In genomic region chr22:29703595-29704195, GRCh38 we compare ENCODE assay signal across 24 cellular contexts. TPM values are rescaled to one million over a fixed set of nuclear protein-coding genes. Genes with fewer than 3 reads are reported as not detected.
DNase-seq lines count a peak whose midpoint lies in the region; ATAC-seq and TF ChIP-seq lines count a peak whose summit lies in the region.
"Had no signal": no experiment of that assay in that cellular context is flagged by ENCODE, and none has a peak within 500 bp of the region (broad histone marks: within the 10 kb centered on the region; RNA-seq: fewer than 3 reads in every experiment).

No MANE protein-coding gene starts in this region.

- BruUV-seq in Caco-2 (replicated peaks; lab: Mats Ljungman, UMichigan) = no TSS peak

- H3K4me2 ChIP-seq in BLaER1 = peak overlapping the region; percentile 97
- no peak overlapping the region for H3K4me2 ChIP-seq in osteoblast (ENCODE audit: insufficient read depth, low read length)
- H3K4me2 ChIP-seq: KMS-11 had no signal

- H2AFZ ChIP-seq in osteoblast (ENCODE audit: low read length) = no peak overlapping the region

- no peaks in the 10 kb centered on the region for H3K36me3 Mint-ChIP-seq in Caco-2 (ENCODE audit: insufficient read depth, unreplicated experiment)
- no peaks in the 10 kb centered on the region for H3K36me3 Mint-ChIP-seq in activated CD4-positive, alpha-beta T cell treated with anti-CD3 and anti-CD28 coated beads, Interleukin-2, amount 10 ng/mL, durations not matched to agents 7 days and 5 days (ENCODE audit: low read depth)
- H3K36me3 Mint-ChIP-seq: CD14-positive monocyte had no signal

- POLR2A ChIA-PET in Caco-2 (lab: Charles Lee) = no interaction called here
- POLR2A ChIA-PET in activated CD4-positive, alpha-beta T cell treated with anti-CD3 and anti-CD28 coated beads, Interleukin-2, amount 10 ng/mL, durations not matched to agents 7 days and 5 days (lab: Charles Lee) = no interaction called here

- H4K20me1 ChIP-seq in BLaER1 (no peaks in the 10 kb centered on the region), osteoblast (ENCODE audit: insufficient read depth, low read length) (peaks cover 9% of the 10 kb centered on the region)

- TF ChIP-seq CTCF in osteoblast (IDR thresholded peaks at IDR 0.05; ENCODE audit: extremely low read depth, low read depth, low read length) = no peak
- TF ChIP-seq CTCF in Caco-2 (IDR thresholded peaks at IDR 0.05; ENCODE audit: insufficient read depth in 1 of 2, low read depth in 1 of 2, low read length in 1 of 2, severe bottlenecking in 1 of 2, unreplicated experiment in 1 of 2) = no peak

- no peaks in the 10 kb centered on the region for H3K36me3 ChIP-seq in BLaER1
- H3K36me3 ChIP-seq in HUES64 (ENCODE audit: insufficient read depth, low read length) = no peaks in the 10 kb centered on the region
- no peaks in the 10 kb centered on the region for H3K36me3 ChIP-seq in ectodermal cell (ENCODE audit: control insufficient read depth, insufficient read depth, low read length)
- H3K36me3 ChIP-seq in osteoblast (ENCODE audit: insufficient read depth, low read length) = no peaks in the 10 kb centered on the region
- H3K36me3 ChIP-seq in Caco-2 (ENCODE audit: control insufficient read depth, insufficient read depth, low read length) = no peaks in the 10 kb centered on the region
- H3K36me3 ChIP-seq: cardiac muscle cell, prostate gland, vagina had no signal

- ATAC-seq in HG03045 (IDR thresholded peaks at IDR 0.05; ENCODE audit: unreplicated experiment) = no peak

- H3K27ac Mint-ChIP-seq in Caco-2 (ENCODE audit: unreplicated experiment) = no peak overlapping the region
- no peak overlapping the region for H3K27ac Mint-ChIP-seq in activated CD4-positive, alpha-beta T cell treated with anti-CD3 and anti-CD28 coated beads, Interleukin-2, amount 10 ng/mL, durations not matched to agents 7 days and 5 days
- H3K27ac Mint-ChIP-seq: activated CD4-positive, alpha-beta T cell treated with anti-CD3 and anti-CD28 coated beads, Interleukin-2, amount 10 ng/mL, durations not matched to agents 24 days and 14 days; activated T-helper 1 cell treated with anti-CD3 and anti-CD28 coated beads, Interleukin-12 subunit alpha, Interleukin-12 subunit beta, Interleukin-2, Interleukin-4 antibody, amounts not matched to agents 30 ng/mL and 10 ng/mL and 1 ng/mL, durations not matched to agents 14 hours and 24 hours and 36 hours; CD14-positive monocyte had no signal

- CTCF ChIA-PET in Caco-2 (lab: Charles Lee) = interaction anchor here (0.5 kb wide), 1 partner anchor 8 kb away, joined by 3 read pairs; no protein-coding TSS in a partner anchor
- CTCF ChIA-PET in activated CD4-positive, alpha-beta T cell treated with anti-CD3 and anti-CD28 coated beads, Interleukin-2, amount 10 ng/mL, durations not matched to agents 7 days and 5 days (lab: Charles Lee) = no interaction called here

- no peaks in the 10 kb centered on the region for H3K4me1 Mint-ChIP-seq in Caco-2 (ENCODE audit: low read depth, unreplicated experiment)
- H3K4me1 Mint-ChIP-seq in activated CD4-positive, alpha-beta T cell treated with anti-CD3 and anti-CD28 coated beads, Interleukin-2, amount 10 ng/mL, durations not matched to agents 7 days and 5 days = peaks cover 18% of the 10 kb centered on the region

- peak; percentile 47 for DNase-seq in osteoblast (ENCODE audit: insufficient read length, low spot score, missing footprints)
- no peak for DNase-seq in COLO668 (lab: John Stamatoyannopoulos, UW; ENCODE audit: unreplicated experiment)
- no peak for DNase-seq in Caco-2
- DNase-seq in activated CD4-positive, alpha-beta T cell treated with anti-CD3 and anti-CD28 coated beads, Interleukin-2, amount 10 ng/mL, durations not matched to agents 7 days and 5 days = no peak
- DNase-seq: activated CD4-positive, alpha-beta T cell treated with anti-CD3 and anti-CD28 coated beads, Interleukin-2, amount 10 ng/mL, durations not matched to agents 24 days and 14 days; activated naive CD4-positive, alpha-beta T cell treated with anti-CD3 and anti-CD28 coated beads, Interleukin-2, amount 50 U/mL, for 16 hours; mammary epithelial cell; NCI-H510A; NK-92 treated with Interleukin-12 subunit alpha and Interleukin-12 subunit beta, amount 100 ng/mL, for 24 hours; T-helper 2 cell had no signal

- no peaks in the 10 kb centered on the region for H3K27me3 ChIP-seq in BLaER1
- H3K27me3 ChIP-seq in HUES64 (ENCODE audit: insufficient read depth, low read length) = peaks cover 51% of the 10 kb centered on the region
- H3K27me3 ChIP-seq in ectodermal cell (ENCODE audit: control insufficient read depth, insufficient read depth, low read length, poor library complexity, severe bottlenecking) = peaks cover 17% of the 10 kb centered on the region
- H3K27me3 ChIP-seq in osteoblast (ENCODE audit: insufficient read depth, low read length) = peaks cover 13% of the 10 kb centered on the region
- H3K27me3 ChIP-seq in Caco-2 (replicated peaks; ENCODE audit: control insufficient read depth, insufficient read depth, low read length) = no peaks in the 10 kb centered on the region
- H3K27me3 ChIP-seq: vagina had no signal

- H3K27me3 Mint-ChIP-seq in Caco-2 (ENCODE audit: insufficient read depth, unreplicated experiment) = no peaks in the 10 kb centered on the region
- H3K27me3 Mint-ChIP-seq in activated CD4-positive, alpha-beta T cell treated with anti-CD3 and anti-CD28 coated beads, Interleukin-2, amount 10 ng/mL, durations not matched to agents 7 days and 5 days = peaks cover 4% of the 10 kb centered on the region

- 15% methylated on average over 7 of the region's 7 CpGs for WGBS in HUES64
- WGBS in ectodermal cell, 2 experiments = 16% methylated on average over 7 of the region's 7 CpGs

- H3K9me3 Mint-ChIP-seq in Caco-2 (ENCODE audit: unreplicated experiment) = no peaks in the 10 kb centered on the region
- no peaks in the 10 kb centered on the region for H3K9me3 Mint-ChIP-seq in activated CD4-positive, alpha-beta T cell treated with anti-CD3 and anti-CD28 coated beads, Interleukin-2, amount 10 ng/mL, durations not matched to agents 7 days and 5 days
- H3K9me3 Mint-ChIP-seq: activated CD4-positive, alpha-beta T cell treated with anti-CD3 and anti-CD28 coated beads, Interleukin-2, amount 10 ng/mL, durations not matched to agents 24 days and 14 days; activated T-helper 1 cell treated with anti-CD3 and anti-CD28 coated beads, Interleukin-12 subunit alpha, Interleukin-12 subunit beta, Interleukin-2, Interleukin-4 antibody, amounts not matched to agents 30 ng/mL and 10 ng/mL and 1 ng/mL, durations not matched to agents 14 hours and 24 hours and 36 hours; CD14-positive monocyte had no signal

- H3K9me3 ChIP-seq in BLaER1 (no peaks in the 10 kb centered on the region), HUES64 (ENCODE audit: insufficient read depth, low read depth, low read length) (no peaks in the 10 kb centered on the region), ectodermal cell (ENCODE audit: control insufficient read depth, low read length) (no peaks in the 10 kb centered on the region), osteoblast (ENCODE audit: low read depth, low read length) (no peaks in the 10 kb centered on the region), Caco-2 (no peaks in the 10 kb centered on the region)
- H3K9me3 ChIP-seq: prostate gland, vagina had no signal

- intact Hi-C loops in Caco-2 (cut with micrococcal nuclease; ENCODE audit: unreplicated experiment) = loop anchor here (10.0 kb wide), 1 partner anchor 301 kb away; no protein-coding TSS in a partner anchor

- H3K9ac ChIP-seq in BLaER1 (peak overlapping the region; percentile 73), HUES64 (ENCODE audit: low read depth, low read length) (no peak overlapping the region)
- H3K9ac ChIP-seq: KMS-11 had no signal

- no peaks in the 10 kb centered on the region for H3K79me2 ChIP-seq in osteoblast (ENCODE audit: insufficient read depth, low read length)

- H3K4me1 ChIP-seq in BLaER1 (peaks cover 87% of the 10 kb centered on the region), HUES64 (ENCODE audit: insufficient read depth, low read length) (peaks cover 45% of the 10 kb centered on the region), ectodermal cell (ENCODE audit: control insufficient read depth, insufficient read depth, low read length) (peaks cover 59% of the 10 kb centered on the region), osteoblast (ENCODE audit: insufficient read depth, low read length) (peaks cover 23% of the 10 kb centered on the region), Caco-2 (peaks cover 5% of the 10 kb centered on the region)
- H3K4me1 ChIP-seq: prostate gland had no signal

- no peak overlapping the region for H3K4me3 Mint-ChIP-seq in Caco-2 (ENCODE audit: unreplicated experiment)
- no peak overlapping the region for H3K4me3 Mint-ChIP-seq in activated CD4-positive, alpha-beta T cell treated with anti-CD3 and anti-CD28 coated beads, Interleukin-2, amount 10 ng/mL, durations not matched to agents 7 days and 5 days
- H3K4me3 Mint-ChIP-seq: activated CD4-positive, alpha-beta T cell treated with anti-CD3 and anti-CD28 coated beads, Interleukin-2, amount 10 ng/mL, durations not matched to agents 24 days and 14 days; activated T-helper 1 cell treated with anti-CD3 and anti-CD28 coated beads, Interleukin-12 subunit alpha, Interleukin-12 subunit beta, Interleukin-2, Interleukin-4 antibody, amounts not matched to agents 30 ng/mL and 10 ng/mL and 1 ng/mL, durations not matched to agents 14 hours and 24 hours and 36 hours had no signal

- H3K4me3 ChIP-seq in BLaER1 = peak overlapping the region; percentile 46
- H3K4me3 ChIP-seq in HUES64 (ENCODE audit: low read length) = peak overlapping the region; percentile 30
- H3K4me3 ChIP-seq in ectodermal cell (ENCODE audit: insufficient read depth, low read depth, low read length) = peak overlapping the region; percentile 1
- no peak overlapping the region for H3K4me3 ChIP-seq in osteoblast (ENCODE audit: insufficient read depth, low read length)
- H3K4me3 ChIP-seq in Caco-2 (ENCODE audit: low read depth, low read length) = no peak overlapping the region
- H3K4me3 ChIP-seq: cardiac muscle cell, prostate gland, SK-N-MC, vagina had no signal

- H3K27ac ChIP-seq in BLaER1 = peak overlapping the region; percentile 91
- no peak overlapping the region; the same call in 1 of the 2 replicates for H3K27ac ChIP-seq in HUES64 (ENCODE audit: low read depth, low read length)
- no peak overlapping the region for H3K27ac ChIP-seq in ectodermal cell (ENCODE audit: insufficient read depth, low read depth, low read length, poor library complexity, severe bottlenecking)
- H3K27ac ChIP-seq in osteoblast (ENCODE audit: low read depth, low read length) = no peak overlapping the region
- H3K27ac ChIP-seq: cardiac muscle cell, KMS-11, prostate gland, RWPE1, SK-N-MC, vagina had no signal

RNA-seq across cellular contexts. Expression of gene CABP7, which starts 16.1 kb away (rescaled TPM):
- 0.85 TPM for polyA plus RNA-seq in HUES64 (2013, experiment 1 of 2)
- 0.76 TPM for polyA plus RNA-seq in HUES64 (2013, experiment 2 of 2)
- polyA plus RNA-seq in ectodermal cell (2013, experiment 1 of 4) = 0.39 TPM
- 0.32 TPM for polyA plus RNA-seq in ectodermal cell (2013, experiment 2 of 4)
- polyA plus RNA-seq in ectodermal cell (2013, experiment 3 of 4) = 1.5 TPM
- polyA plus RNA-seq in ectodermal cell (2013, experiment 4 of 4) = 2.1 TPM
- not detected in 2 replicates for total RNA-seq in osteoblast
- total RNA-seq in Caco-2 (2022) = not detected in 2 replicates
- total RNA-seq in activated CD4-positive, alpha-beta T cell treated with anti-CD3 and anti-CD28 coated beads, Interleukin-2, amount 10 ng/mL, durations not matched to agents 7 days and 5 days = under 1 TPM in 1 of 2 experiments, not detected in 1; 0.06 TPM
- total RNA-seq: activated CD4-positive, alpha-beta T cell treated with anti-CD3 and anti-CD28 coated beads, Interleukin-2, amount 10 ng/mL, durations not matched to agents 24 days and 14 days; activated T-helper 1 cell treated with anti-CD3 and anti-CD28 coated beads, Interleukin-12 subunit alpha, Interleukin-12 subunit beta, Interleukin-2, Interleukin-4 antibody, amounts not matched to agents 30 ng/mL and 10 ng/mL and 1 ng/mL, durations not matched to agents 14 hours and 24 hours and 36 hours; cardiac muscle cell; HT-29; skeletal muscle tissue; vagina had no signal
- polyA plus RNA-seq: mammary epithelial cell had no signal

Comparison
In these comparisons a context has a peak if more than half of its experiments do, and no peak if none do; other contexts are left out.
1. H3K4me3 ChIP-seq: peak in BLaER1 (single experiment), HUES64 (single experiment) and ectodermal cell (single experiment); none in osteoblast (single experiment) and Caco-2 (single experiment).